Comparison of ENCODE assay signal across 1 cellular context in the genomic region with DNA sequence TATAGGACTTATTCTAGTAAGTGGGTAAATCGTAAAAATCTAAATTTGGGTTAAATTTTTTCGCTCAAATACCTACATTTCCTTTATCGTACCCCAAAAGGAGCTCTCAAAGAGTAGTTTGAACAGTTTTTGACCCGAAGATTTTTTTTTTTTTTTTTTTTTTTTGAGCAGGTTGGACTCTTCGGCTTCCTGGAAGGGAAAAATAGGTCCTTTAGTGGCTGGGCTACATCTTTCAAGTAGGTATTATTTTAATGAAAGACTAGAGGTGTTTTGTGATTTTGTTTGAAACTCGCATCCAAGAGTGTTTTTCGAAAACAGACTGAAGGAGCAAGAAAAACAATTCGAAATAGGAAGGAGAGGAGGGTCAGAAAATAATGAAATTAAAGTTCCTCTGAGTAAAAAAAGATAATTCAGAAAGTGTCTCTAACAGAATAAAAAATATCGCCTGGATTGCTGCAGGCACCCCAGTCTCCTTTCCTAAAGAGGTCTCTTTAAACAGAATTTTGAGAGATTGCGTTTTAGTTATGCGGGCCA.
TF ChIP-seq lines count a peak whose summit lies in the region.

No MANE protein-coding gene starts in this region.

TF ChIP-seq in HepG2, 621 proteins besides CTCF, POLR2A, EP300 and RAD21 (continued from another document):
- TF ChIP-seq, protein P1, sequence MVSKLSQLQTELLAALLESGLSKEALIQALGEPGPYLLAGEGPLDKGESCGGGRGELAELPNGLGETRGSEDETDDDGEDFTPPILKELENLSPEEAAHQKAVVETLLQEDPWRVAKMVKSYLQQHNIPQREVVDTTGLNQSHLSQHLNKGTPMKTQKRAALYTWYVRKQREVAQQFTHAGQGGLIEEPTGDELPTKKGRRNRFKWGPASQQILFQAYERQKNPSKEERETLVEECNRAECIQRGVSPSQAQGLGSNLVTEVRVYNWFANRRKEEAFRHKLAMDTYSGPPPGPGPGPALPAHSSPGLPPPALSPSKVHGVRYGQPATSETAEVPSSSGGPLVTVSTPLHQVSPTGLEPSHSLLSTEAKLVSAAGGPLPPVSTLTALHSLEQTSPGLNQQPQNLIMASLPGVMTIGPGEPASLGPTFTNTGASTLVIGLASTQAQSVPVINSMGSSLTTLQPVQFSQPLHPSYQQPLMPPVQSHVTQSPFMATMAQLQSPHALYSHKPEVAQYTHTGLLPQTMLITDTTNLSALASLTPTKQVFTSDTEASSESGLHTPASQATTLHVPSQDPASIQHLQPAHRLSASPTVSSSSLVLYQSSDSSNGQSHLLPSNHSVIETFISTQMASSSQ (IDR thresholded peaks at IDR 0.05; ENCODE audit: low read depth): no peak
- TF ChIP-seq, protein P1 (CRISPR knock-in tag; IDR thresholded peaks at IDR 0.05; ENCODE audit: borderline replicate concordance): no peak
- no peak for TF ChIP-seq GPN1 (CRISPR knock-in tag; IDR thresholded peaks at IDR 0.05; ENCODE audit: borderline replicate concordance)
